Comparison of ENCODE assay signal across 3 cellular contexts in genomic region chr17:63665527-63666214, GRCh38.
TF ChIP-seq lines count a peak whose summit lies in the region.

No MANE protein-coding gene starts in this region.

TF ChIP-seq in liver, 16 proteins besides CTCF, POLR2A, EP300 and RAD21:
- TF ChIP-seq REST (IDR thresholded peaks at IDR 0.05) (no peak), ATF3 (IDR thresholded peaks at IDR 0.05) (no peak), HNF4G (IDR thresholded peaks at IDR 0.05) (no peak), GABPA (IDR thresholded peaks at IDR 0.05 in 1 of 2, conservative IDR thresholded peaks at IDR 0.05 in 1 of 2) (peak in 1 of 2 donors; percentile 18), TAF1 (conservative IDR thresholded peaks at IDR 0.05) (no peak), NR2F2 (IDR thresholded peaks at IDR 0.05) (peak; percentile 85), HNF4A (conservative IDR thresholded peaks at IDR 0.05) (no peak), SP1 (IDR thresholded peaks at IDR 0.05) (peak; percentile 61), MAX (IDR thresholded peaks at IDR 0.05) (no peak), FOXA1 (IDR thresholded peaks at IDR 0.05) (no peak), RXRA (IDR thresholded peaks at IDR 0.05) (peak in 1 of 2 donors; percentile 8), ZBTB33 (IDR thresholded peaks at IDR 0.05) (no peak), JUND (IDR thresholded peaks at IDR 0.05) (no peak), EGR1 (IDR thresholded peaks at IDR 0.05; ENCODE audit: low read depth in 2 of 2) (no peak), FOXA2 (IDR thresholded peaks at IDR 0.05) (no peak), YY1 (IDR thresholded peaks at IDR 0.05) (no peak)

TF ChIP-seq in HepG2, 621 proteins besides CTCF, POLR2A, EP300 and RAD21 (continued from another document):
- TF ChIP-seq HIVEP1 (CRISPR knock-in tag; IDR thresholded peaks at IDR 0.05) (no peak), JARID2 (CRISPR knock-in tag; IDR thresholded peaks at IDR 0.05; ENCODE audit: insufficient replicate concordance) (no peak), ZNF800 (CRISPR knock-in tag; IDR thresholded peaks at IDR 0.05) (no peak), SRSF9 (IDR thresholded peaks at IDR 0.05; ENCODE audit: borderline replicate concordance, insufficient read depth, low read depth, low read length, poor library complexity, severe bottlenecking) (no peak), MYC (CRISPR knock-in tag; IDR thresholded peaks at IDR 0.05; ENCODE audit: borderline replicate concordance) (no peak), MLX (CRISPR knock-in tag; IDR thresholded peaks at IDR 0.05) (no peak), ZMAT3 (CRISPR knock-in tag; conservative IDR thresholded peaks at IDR 0.05) (no peak), ZNF773 (CRISPR knock-in tag; IDR thresholded peaks at IDR 0.05; ENCODE audit: borderline replicate concordance) (no peak), ATF7-NPFF (CRISPR knock-in tag; IDR thresholded peaks at IDR 0.05; ENCODE audit: low read depth) (no peak), ZMYM4 (CRISPR knock-in tag; IDR thresholded peaks at IDR 0.05) (no peak), ZNF484 (CRISPR knock-in tag; IDR thresholded peaks at IDR 0.05; ENCODE audit: borderline replicate concordance, low read depth) (no peak)

TF ChIP-seq in SK-N-SH treated with all-trans-retinoic acid at 6 μM for 48 hours, 23 proteins besides CTCF, POLR2A, EP300 and RAD21:
- TF ChIP-seq TSHZ2 (CRISPR knock-in tag; IDR thresholded peaks at IDR 0.05) (no peak), ZNF70 (CRISPR knock-in tag; IDR thresholded peaks at IDR 0.05) (no peak), ZNF8 (CRISPR knock-in tag; IDR thresholded peaks at IDR 0.05) (no peak), CREB5 (CRISPR knock-in tag; IDR thresholded peaks at IDR 0.05; ENCODE audit: low read depth) (no peak), PPARA (CRISPR knock-in tag; IDR thresholded peaks at IDR 0.05; ENCODE audit: borderline replicate concordance) (no peak), ISL1 (CRISPR knock-in tag; IDR thresholded peaks at IDR 0.05) (no peak), ESRRG (CRISPR knock-in tag; IDR thresholded peaks at IDR 0.05) (no peak), POU6F1 (CRISPR knock-in tag; IDR thresholded peaks at IDR 0.05; ENCODE audit: borderline replicate concordance, low read depth) (no peak), ARNTL (CRISPR knock-in tag; IDR thresholded peaks at IDR 0.05; ENCODE audit: borderline replicate concordance, low read depth) (no peak), PATZ1 (CRISPR knock-in tag; IDR thresholded peaks at IDR 0.05; ENCODE audit: borderline replicate concordance) (no peak), SNAI2 (CRISPR knock-in tag; IDR thresholded peaks at IDR 0.05) (no peak), ZFP3 (CRISPR knock-in tag; IDR thresholded peaks at IDR 0.05) (no peak), TCF4 (CRISPR knock-in tag; IDR thresholded peaks at IDR 0.05; ENCODE audit: borderline replicate concordance) (no peak), RARB (CRISPR knock-in tag; IDR thresholded peaks at IDR 0.05) (no peak), ZNF565 (CRISPR knock-in tag; conservative IDR thresholded peaks at IDR 0.05; ENCODE audit: low read depth) (no peak), GLIS3 (CRISPR knock-in tag; IDR thresholded peaks at IDR 0.05) (no peak), CSRNP3 (CRISPR knock-in tag; IDR thresholded peaks at IDR 0.05) (no peak), CSDC2 (CRISPR knock-in tag; IDR thresholded peaks at IDR 0.05) (no peak)
